2 cellular contexts compared by ENCODE assay signal in genomic region chr3:69833591-69833990, GRCh38.
TF ChIP-seq lines count a peak whose summit lies in the region.

No MANE protein-coding gene starts in this region.

TF ChIP-seq in HepG2, 621 proteins besides CTCF, POLR2A, EP300 and RAD21 (continued from another document):
- TF ChIP-seq, protein P1, sequence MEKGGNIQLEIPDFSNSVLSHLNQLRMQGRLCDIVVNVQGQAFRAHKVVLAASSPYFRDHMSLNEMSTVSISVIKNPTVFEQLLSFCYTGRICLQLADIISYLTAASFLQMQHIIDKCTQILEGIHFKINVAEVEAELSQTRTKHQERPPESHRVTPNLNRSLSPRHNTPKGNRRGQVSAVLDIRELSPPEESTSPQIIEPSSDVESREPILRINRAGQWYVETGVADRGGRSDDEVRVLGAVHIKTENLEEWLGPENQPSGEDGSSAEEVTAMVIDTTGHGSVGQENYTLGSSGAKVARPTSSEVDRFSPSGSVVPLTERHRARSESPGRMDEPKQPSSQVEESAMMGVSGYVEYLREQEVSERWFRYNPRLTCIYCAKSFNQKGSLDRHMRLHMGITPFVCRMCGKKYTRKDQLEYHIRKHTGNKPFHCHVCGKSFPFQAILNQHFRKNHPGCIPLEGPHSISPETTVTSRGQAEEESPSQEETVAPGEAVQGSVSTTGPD (CRISPR knock-in tag; IDR thresholded peaks at IDR 0.05) = no peak

TF ChIP-seq in IMR-90, 13 proteins besides CTCF, POLR2A, EP300 and RAD21 (continued from another document):
- TF ChIP-seq FOS (IDR thresholded peaks at IDR 0.05; ENCODE audit: low read depth, low read length) (no peak), CEBPB (IDR thresholded peaks at IDR 0.05; ENCODE audit: low read depth, low read length) (no peak), RCOR1 (IDR thresholded peaks at IDR 0.05; ENCODE audit: insufficient replicate concordance, low read length) (no peak), MXI1 (IDR thresholded peaks at IDR 0.05; ENCODE audit: borderline replicate concordance, low read depth, low read length) (no peak), MAFK (IDR thresholded peaks at IDR 0.05; ENCODE audit: low read depth, low read length) (no peak), BHLHE40 (IDR thresholded peaks at IDR 0.05; ENCODE audit: low read depth, low read length) (no peak), ELK1 (IDR thresholded peaks at IDR 0.05; ENCODE audit: borderline replicate concordance, low read depth, low read length) (no peak)
- TF ChIP-seq, protein P2, sequence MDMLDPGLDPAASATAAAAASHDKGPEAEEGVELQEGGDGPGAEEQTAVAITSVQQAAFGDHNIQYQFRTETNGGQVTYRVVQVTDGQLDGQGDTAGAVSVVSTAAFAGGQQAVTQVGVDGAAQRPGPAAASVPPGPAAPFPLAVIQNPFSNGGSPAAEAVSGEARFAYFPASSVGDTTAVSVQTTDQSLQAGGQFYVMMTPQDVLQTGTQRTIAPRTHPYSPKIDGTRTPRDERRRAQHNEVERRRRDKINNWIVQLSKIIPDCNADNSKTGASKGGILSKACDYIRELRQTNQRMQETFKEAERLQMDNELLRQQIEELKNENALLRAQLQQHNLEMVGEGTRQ (IDR thresholded peaks at IDR 0.05; ENCODE audit: low read depth, low read length) = no peak
